Comparison of ENCODE assay signal across 1 cellular context in the genomic region with DNA sequence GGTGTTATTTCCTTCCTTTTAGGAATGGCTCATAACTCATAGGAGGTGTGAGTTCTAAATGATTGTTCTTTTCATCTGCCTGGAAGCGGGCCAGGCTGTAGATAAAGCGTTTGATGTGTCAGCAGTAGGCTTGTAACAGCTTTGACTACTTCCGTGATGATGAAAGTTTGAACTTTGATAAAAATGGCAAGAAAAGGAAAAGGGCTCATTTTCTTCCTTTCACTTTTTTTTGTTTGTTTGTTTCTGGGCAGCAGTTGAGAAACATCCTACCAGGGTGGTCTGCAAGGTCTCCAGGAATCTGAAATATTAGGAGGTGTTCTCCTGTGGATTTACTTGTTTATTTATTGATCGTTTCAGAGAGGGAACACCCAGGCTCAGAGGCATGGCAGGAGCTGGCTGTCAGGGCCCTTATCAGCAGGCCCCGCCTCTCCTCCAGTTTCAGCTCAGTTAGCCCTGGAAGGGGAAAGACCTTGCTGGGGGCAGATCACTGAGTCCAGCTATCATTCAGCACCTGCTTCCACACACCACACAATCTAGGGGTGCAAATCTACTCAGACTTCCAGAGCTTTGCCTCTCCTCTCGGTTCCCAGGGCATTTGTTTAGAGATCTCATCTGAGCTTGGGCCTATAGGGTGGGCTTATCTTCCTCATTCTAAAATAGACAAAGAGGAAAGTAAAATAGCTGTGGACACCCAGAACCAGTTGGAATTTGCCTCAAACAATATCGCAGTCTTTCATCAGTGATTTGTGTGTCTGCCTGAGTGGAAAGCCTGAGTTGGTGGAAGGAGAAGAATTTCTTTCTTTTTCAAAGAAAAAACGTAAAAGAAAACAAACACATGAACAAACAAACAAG.
A peak's percentile ranks its signal among the peaks of the same experiment; 100 is the strongest.
TF ChIP-seq lines count a peak whose summit lies in the region.

No MANE protein-coding gene starts in this region.

TF ChIP-seq in HepG2, 621 proteins besides CTCF, POLR2A, EP300 and RAD21 (continued from another document and continues in another):
- TF ChIP-seq, protein P1, sequence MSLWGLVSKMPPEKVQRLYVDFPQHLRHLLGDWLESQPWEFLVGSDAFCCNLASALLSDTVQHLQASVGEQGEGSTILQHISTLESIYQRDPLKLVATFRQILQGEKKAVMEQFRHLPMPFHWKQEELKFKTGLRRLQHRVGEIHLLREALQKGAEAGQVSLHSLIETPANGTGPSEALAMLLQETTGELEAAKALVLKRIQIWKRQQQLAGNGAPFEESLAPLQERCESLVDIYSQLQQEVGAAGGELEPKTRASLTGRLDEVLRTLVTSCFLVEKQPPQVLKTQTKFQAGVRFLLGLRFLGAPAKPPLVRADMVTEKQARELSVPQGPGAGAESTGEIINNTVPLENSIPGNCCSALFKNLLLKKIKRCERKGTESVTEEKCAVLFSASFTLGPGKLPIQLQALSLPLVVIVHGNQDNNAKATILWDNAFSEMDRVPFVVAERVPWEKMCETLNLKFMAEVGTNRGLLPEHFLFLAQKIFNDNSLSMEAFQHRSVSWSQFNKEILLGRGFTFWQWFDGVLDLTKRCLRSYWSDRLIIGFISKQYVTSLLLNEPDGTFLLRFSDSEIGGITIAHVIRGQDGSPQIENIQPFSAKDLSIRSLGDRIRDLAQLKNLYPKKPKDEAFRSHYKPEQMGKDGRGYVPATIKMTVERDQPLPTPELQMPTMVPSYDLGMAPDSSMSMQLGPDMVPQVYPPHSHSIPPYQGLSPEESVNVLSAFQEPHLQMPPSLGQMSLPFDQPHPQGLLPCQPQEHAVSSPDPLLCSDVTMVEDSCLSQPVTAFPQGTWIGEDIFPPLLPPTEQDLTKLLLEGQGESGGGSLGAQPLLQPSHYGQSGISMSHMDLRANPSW (CRISPR knock-in tag; IDR thresholded peaks at IDR 0.05; ENCODE audit: borderline replicate concordance): 0 out of 2 replicates have a peak, but pooled peaks have one; percentile 61
- TF ChIP-seq ZNF605 (CRISPR knock-in tag; IDR thresholded peaks at IDR 0.05) (0 out of 2 replicates have a peak, but pooled peaks have one; percentile 29), ZNF138 (CRISPR knock-in tag; IDR thresholded peaks at IDR 0.05; ENCODE audit: low read depth) (no peak), MXI1 (IDR thresholded peaks at IDR 0.05; ENCODE audit: borderline replicate concordance, low read depth, low read length) (peak; percentile 14; the same call in 1 of the 3 replicates), FOSL1 (CRISPR knock-in tag; IDR thresholded peaks at IDR 0.05; ENCODE audit: borderline replicate concordance) (peak; percentile 41; the same call in 1 of the 2 replicates), TBX2 (CRISPR knock-in tag; IDR thresholded peaks at IDR 0.05; ENCODE audit: borderline replicate concordance) (peak; percentile 97), WIZ (CRISPR knock-in tag; IDR thresholded peaks at IDR 0.05) (peak; percentile 32; the same call in 1 of the 2 replicates), ZNF33A (CRISPR knock-in tag; IDR thresholded peaks at IDR 0.05; ENCODE audit: borderline replicate concordance) (0 out of 2 replicates have a peak, but pooled peaks have one; percentile 37), DNMT3B (CRISPR knock-in tag; conservative IDR thresholded peaks at IDR 0.05) (no peak), ZNF672 (CRISPR knock-in tag; IDR thresholded peaks at IDR 0.05) (no peak), ZNF430 (CRISPR knock-in tag; IDR thresholded peaks at IDR 0.05) (no peak), ZNF121 (CRISPR knock-in tag; IDR thresholded peaks at IDR 0.05) (peak; percentile 68), SOX5 (CRISPR knock-in tag; IDR thresholded peaks at IDR 0.05; ENCODE audit: borderline replicate concordance) (peak; percentile 84), KLF16 (CRISPR knock-in tag; IDR thresholded peaks at IDR 0.05) (peak in 1 of 2 experiments; percentile 51; a peak in 1 of 4 replicates), ZNF264 (CRISPR knock-in tag; IDR thresholded peaks at IDR 0.05) (peak; percentile 58; the same call in 1 of the 2 replicates), TARDBP (CRISPR knock-in tag; IDR thresholded peaks at IDR 0.05) (peak; percentile 80), TCF7L2 (IDR thresholded peaks at IDR 0.05; ENCODE audit: low read depth, low read length) (peak; percentile 39; the same call in 1 of the 2 replicates), FOXJ3 (CRISPR knock-in tag; IDR thresholded peaks at IDR 0.05; ENCODE audit: borderline replicate concordance) (peak; percentile 85; the same call in 1 of the 2 replicates), GABPA (IDR thresholded peaks at IDR 0.05; ENCODE audit: low read depth, low read length) (no peak), GABPA (CRISPR knock-in tag; IDR thresholded peaks at IDR 0.05; ENCODE audit: low read depth) (peak; percentile 77), DPF2 (CRISPR knock-in tag; IDR thresholded peaks at IDR 0.05; ENCODE audit: borderline replicate concordance, low read depth) (peak; percentile 37; the same call in 1 of the 2 replicates), ZNF431 (CRISPR knock-in tag; IDR thresholded peaks at IDR 0.05; ENCODE audit: borderline replicate concordance, low read depth) (peak; percentile 20; the same call in 1 of the 2 replicates), ATF1 (CRISPR knock-in tag; IDR thresholded peaks at IDR 0.05) (peak; percentile 48; the same call in 1 of the 2 replicates), ZNF788 (CRISPR knock-in tag; IDR thresholded peaks at IDR 0.05; ENCODE audit: borderline replicate concordance) (peak; percentile 55; the same call in 1 of the 2 replicates), ZNF747 (CRISPR knock-in tag; IDR thresholded peaks at IDR 0.05; ENCODE audit: borderline replicate concordance) (no peak), ZFP36L2 (CRISPR knock-in tag; IDR thresholded peaks at IDR 0.05) (no peak), ZSCAN30 (CRISPR knock-in tag; IDR thresholded peaks at IDR 0.05) (0 out of 2 replicates have a peak, but pooled peaks have one; percentile 68), ZNF556 (CRISPR knock-in tag; IDR thresholded peaks at IDR 0.05; ENCODE audit: borderline replicate concordance) (peak; percentile 39; the same call in 1 of the 2 replicates), PHF8 (CRISPR knock-in tag; IDR thresholded peaks at IDR 0.05) (0 out of 2 replicates have a peak, but pooled peaks have one; percentile 33), ELF4 (CRISPR knock-in tag; IDR thresholded peaks at IDR 0.05; ENCODE audit: borderline replicate concordance) (peak; percentile 71; the same call in 1 of the 2 replicates), MED8 (CRISPR knock-in tag; IDR thresholded peaks at IDR 0.05; ENCODE audit: insufficient replicate concordance) (no peak), ZNF670 (CRISPR knock-in tag; IDR thresholded peaks at IDR 0.05; ENCODE audit: borderline replicate concordance) (peak; percentile 86; the same call in 1 of the 2 replicates), EHMT2 (IDR thresholded peaks at IDR 0.05; ENCODE audit: borderline replicate concordance, low read depth, low read length) (peak; percentile 88), ZNF703 (CRISPR knock-in tag; IDR thresholded peaks at IDR 0.05; ENCODE audit: borderline replicate concordance) (peak; percentile 44; the same call in 1 of the 2 replicates), SOX6 (IDR thresholded peaks at IDR 0.05) (no peak), SOX6 (CRISPR knock-in tag; IDR thresholded peaks at IDR 0.05) (peak; percentile 91), BCL6 (CRISPR knock-in tag; IDR thresholded peaks at IDR 0.05) (peak; percentile 74), XBP1 (CRISPR knock-in tag; IDR thresholded peaks at IDR 0.05) (peak; percentile 58; the same call in 1 of the 2 replicates), SPEN (CRISPR knock-in tag; IDR thresholded peaks at IDR 0.05; ENCODE audit: low read depth) (peak; percentile 38; the same call in 1 of the 2 replicates), SNAPC2 (CRISPR knock-in tag; IDR thresholded peaks at IDR 0.05) (0 out of 2 replicates have a peak, but pooled peaks have one; percentile 58)
- TF ChIP-seq, protein P2, sequence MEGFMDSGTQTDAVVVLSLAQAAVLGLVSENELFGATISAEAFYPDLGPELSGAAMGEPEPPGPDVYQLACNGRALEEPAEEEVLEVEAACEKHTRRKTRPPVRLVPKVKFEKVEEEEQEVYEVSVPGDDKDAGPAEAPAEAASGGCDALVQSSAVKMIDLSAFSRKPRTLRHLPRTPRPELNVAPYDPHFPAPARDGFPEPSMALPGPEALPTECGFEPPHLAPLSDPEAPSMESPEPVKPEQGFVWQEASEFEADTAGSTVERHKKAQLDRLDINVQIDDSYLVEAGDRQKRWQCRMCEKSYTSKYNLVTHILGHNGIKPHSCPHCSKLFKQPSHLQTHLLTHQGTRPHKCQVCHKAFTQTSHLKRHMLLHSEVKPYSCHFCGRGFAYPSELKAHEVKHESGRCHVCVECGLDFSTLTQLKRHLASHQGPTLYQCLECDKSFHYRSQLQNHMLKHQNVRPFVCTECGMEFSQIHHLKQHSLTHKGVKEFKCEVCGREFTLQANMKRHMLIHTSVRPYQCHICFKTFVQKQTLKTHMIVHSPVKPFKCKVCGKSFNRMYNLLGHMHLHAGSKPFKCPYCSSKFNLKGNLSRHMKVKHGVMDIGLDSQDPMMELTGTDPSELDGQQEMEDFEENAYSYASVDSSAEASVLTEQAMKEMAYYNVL (CRISPR knock-in tag; IDR thresholded peaks at IDR 0.05; ENCODE audit: borderline replicate concordance): peak; percentile 81
- TF ChIP-seq, protein P3, sequence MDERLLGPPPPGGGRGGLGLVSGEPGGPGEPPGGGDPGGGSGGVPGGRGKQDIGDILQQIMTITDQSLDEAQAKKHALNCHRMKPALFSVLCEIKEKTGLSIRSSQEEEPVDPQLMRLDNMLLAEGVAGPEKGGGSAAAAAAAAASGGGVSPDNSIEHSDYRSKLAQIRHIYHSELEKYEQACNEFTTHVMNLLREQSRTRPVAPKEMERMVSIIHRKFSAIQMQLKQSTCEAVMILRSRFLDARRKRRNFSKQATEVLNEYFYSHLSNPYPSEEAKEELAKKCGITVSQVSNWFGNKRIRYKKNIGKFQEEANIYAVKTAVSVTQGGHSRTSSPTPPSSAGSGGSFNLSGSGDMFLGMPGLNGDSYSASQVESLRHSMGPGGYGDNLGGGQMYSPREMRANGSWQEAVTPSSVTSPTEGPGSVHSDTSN (CRISPR knock-in tag; IDR thresholded peaks at IDR 0.05): no peak
- TF ChIP-seq, protein P4, sequence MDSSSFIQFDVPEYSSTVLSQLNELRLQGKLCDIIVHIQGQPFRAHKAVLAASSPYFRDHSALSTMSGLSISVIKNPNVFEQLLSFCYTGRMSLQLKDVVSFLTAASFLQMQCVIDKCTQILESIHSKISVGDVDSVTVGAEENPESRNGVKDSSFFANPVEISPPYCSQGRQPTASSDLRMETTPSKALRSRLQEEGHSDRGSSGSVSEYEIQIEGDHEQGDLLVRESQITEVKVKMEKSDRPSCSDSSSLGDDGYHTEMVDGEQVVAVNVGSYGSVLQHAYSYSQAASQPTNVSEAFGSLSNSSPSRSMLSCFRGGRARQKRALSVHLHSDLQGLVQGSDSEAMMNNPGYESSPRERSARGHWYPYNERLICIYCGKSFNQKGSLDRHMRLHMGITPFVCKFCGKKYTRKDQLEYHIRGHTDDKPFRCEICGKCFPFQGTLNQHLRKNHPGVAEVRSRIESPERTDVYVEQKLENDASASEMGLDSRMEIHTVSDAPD (CRISPR knock-in tag; IDR thresholded peaks at IDR 0.05): 0 out of 2 replicates have a peak, but pooled peaks have one; percentile 33
- TF ChIP-seq, protein P5, sequence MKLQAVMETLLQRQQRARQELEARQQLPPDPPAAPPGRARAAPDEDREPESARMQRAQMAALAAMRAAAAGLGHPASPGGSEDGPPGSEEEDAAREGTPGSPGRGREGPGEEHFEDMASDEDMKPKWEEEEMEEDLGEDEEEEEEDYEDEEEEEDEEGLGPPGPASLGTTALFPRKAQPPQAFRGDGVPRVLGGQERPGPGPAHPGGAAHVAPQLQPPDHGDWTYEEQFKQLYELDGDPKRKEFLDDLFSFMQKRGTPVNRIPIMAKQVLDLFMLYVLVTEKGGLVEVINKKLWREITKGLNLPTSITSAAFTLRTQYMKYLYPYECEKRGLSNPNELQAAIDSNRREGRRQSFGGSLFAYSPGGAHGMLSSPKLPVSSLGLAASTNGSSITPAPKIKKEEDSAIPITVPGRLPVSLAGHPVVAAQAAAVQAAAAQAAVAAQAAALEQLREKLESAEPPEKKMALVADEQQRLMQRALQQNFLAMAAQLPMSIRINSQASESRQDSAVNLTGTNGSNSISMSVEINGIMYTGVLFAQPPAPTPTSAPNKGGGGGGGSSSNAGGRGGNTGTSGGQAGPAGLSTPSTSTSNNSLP (IDR thresholded peaks at IDR 0.05; ENCODE audit: low read depth, low read length): peak; percentile 72
- TF ChIP-seq, protein P6, sequence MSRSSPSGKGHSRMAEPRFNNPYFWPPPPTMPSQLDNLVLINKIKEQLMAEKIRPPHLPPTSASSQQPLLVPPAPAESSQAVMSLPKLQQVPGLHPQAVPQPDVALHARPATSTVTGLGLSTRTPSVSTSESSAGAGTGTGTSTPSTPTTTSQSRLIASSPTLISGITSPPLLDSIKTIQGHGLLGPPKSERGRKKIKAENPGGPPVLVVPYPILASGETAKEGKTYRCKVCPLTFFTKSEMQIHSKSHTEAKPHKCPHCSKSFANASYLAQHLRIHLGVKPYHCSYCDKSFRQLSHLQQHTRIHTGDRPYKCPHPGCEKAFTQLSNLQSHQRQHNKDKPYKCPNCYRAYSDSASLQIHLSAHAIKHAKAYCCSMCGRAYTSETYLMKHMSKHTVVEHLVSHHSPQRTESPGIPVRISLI (CRISPR knock-in tag; IDR thresholded peaks at IDR 0.05; ENCODE audit: borderline replicate concordance): peak; percentile 60; the same call in 1 of the 2 replicates
